Comparison of ENCODE assay signal across 21 cellular contexts in genomic region chr2:1238571-1239138, GRCh38.
"Had no signal": no experiment of that assay in that cellular context is flagged by ENCODE, and none has a peak within 500 bp of the region (broad histone marks: within the 10 kb centered on the region; RNA-seq: fewer than 3 reads in every experiment).

No MANE protein-coding gene starts in this region.

- FAIRE-seq: endometrium, frontal cortex had no signal

- H3K4me1 ChIP-seq: heart left ventricle, uterus had no signal

- DNase-seq: effector memory CD4-positive, alpha-beta T cell; heart left ventricle; hippocampal formation; left colon; left ventricle myocardium superior; mesenchymal stem cell; midbrain; posterior cingulate gyrus; spleen; stimulated activated CD4-positive, alpha-beta T cell treated with anti-CD3 and anti-CD28 coated beads, Interleukin-15, amount 100 ng/mL, for 24 hours; stimulated activated CD4-positive, alpha-beta T cell treated with anti-CD3 and anti-CD28 coated beads, Interleukin-2, amount 100 ng/mL, for 24 hours; stimulated activated CD4-positive, alpha-beta T cell treated with anti-CD3 and anti-CD28 coated beads, Interleukin-4, amount 100 ng/mL, for 4 hours; stimulated activated naive CD4-positive, alpha-beta T cell treated with Interleukin-2 at 50 U/mL for 16 hours; uterus had no signal

- ATAC-seq: esophagus mucosa, heart left ventricle, left colon, left ventricle myocardium superior, sciatic nerve had no signal

- H3K4me3 ChIP-seq: heart left ventricle, lung, spleen, uterus had no signal

- H3K4me3 Mint-ChIP-seq: nephron, type B pancreatic cell had no signal

- H3K9me3 ChIP-seq: heart left ventricle, spleen, uterus had no signal

- H3K27ac ChIP-seq: heart left ventricle, uterus had no signal

- H3K36me3 Mint-ChIP-seq: type B pancreatic cell had no signal

- H3K27me3 ChIP-seq: uterus had no signal

- H3K36me3 ChIP-seq: heart left ventricle, spleen, uterus had no signal

- H3K9me3 Mint-ChIP-seq: nephron, type B pancreatic cell had no signal

- H3K27ac Mint-ChIP-seq: nephron, type B pancreatic cell had no signal
